1 cellular context compared by ENCODE assay signal in genomic region chr6:27684264-27685211, GRCh38.
TF ChIP-seq lines count a peak whose summit lies in the region.

No MANE protein-coding gene starts in this region.

TF ChIP-seq in HepG2, 621 proteins besides CTCF, POLR2A, EP300 and RAD21 (continued from another document and continues in another):
- TF ChIP-seq ZBTB1 (CRISPR knock-in tag; IDR thresholded peaks at IDR 0.05; ENCODE audit: borderline replicate concordance): no peak
- TF ChIP-seq NR1H2 (CRISPR knock-in tag; IDR thresholded peaks at IDR 0.05; ENCODE audit: borderline replicate concordance, low read depth): no peak
- TF ChIP-seq LCORL (IDR thresholded peaks at IDR 0.05): no peak
- peak; percentile 37; the same call in 1 of the 2 replicates for TF ChIP-seq LCORL (CRISPR knock-in tag; IDR thresholded peaks at IDR 0.05)
- TF ChIP-seq ZNF280B (CRISPR knock-in tag; IDR thresholded peaks at IDR 0.05; ENCODE audit: borderline replicate concordance): no peak
- no peak for TF ChIP-seq ZNF234 (CRISPR knock-in tag; conservative IDR thresholded peaks at IDR 0.05)
- peak; percentile 54; the same call in 1 of the 2 replicates for TF ChIP-seq ZBED4 (CRISPR knock-in tag; IDR thresholded peaks at IDR 0.05; ENCODE audit: borderline replicate concordance)
- TF ChIP-seq HOXA9 (CRISPR knock-in tag; IDR thresholded peaks at IDR 0.05; ENCODE audit: borderline replicate concordance): no peak; the same call in 1 of the 2 replicates
- TF ChIP-seq HDAC1 (CRISPR knock-in tag; IDR thresholded peaks at IDR 0.05): peak; percentile 51
- no peak for TF ChIP-seq IRX3 (CRISPR knock-in tag; IDR thresholded peaks at IDR 0.05; ENCODE audit: borderline replicate concordance, low read depth)
- no peak for TF ChIP-seq SATB2 (CRISPR knock-in tag; IDR thresholded peaks at IDR 0.05)
- TF ChIP-seq POLR2AphosphoS5 (IDR thresholded peaks at IDR 0.05; ENCODE audit: low read depth, low read length): no peak
- no peak; the same call in 1 of the 2 replicates for TF ChIP-seq EHMT2 (IDR thresholded peaks at IDR 0.05; ENCODE audit: borderline replicate concordance, low read depth, low read length)
- TF ChIP-seq ZNF841 (CRISPR knock-in tag; IDR thresholded peaks at IDR 0.05; ENCODE audit: borderline replicate concordance): no peak
- no peak for TF ChIP-seq DZIP1 (CRISPR knock-in tag; IDR thresholded peaks at IDR 0.05)
- TF ChIP-seq ZNF12 (CRISPR knock-in tag; IDR thresholded peaks at IDR 0.05): no peak
- TF ChIP-seq ZFP82 (CRISPR knock-in tag; IDR thresholded peaks at IDR 0.05; ENCODE audit: borderline replicate concordance): peak; percentile 19; the same call in 1 of the 2 replicates
- TF ChIP-seq, protein P1, sequence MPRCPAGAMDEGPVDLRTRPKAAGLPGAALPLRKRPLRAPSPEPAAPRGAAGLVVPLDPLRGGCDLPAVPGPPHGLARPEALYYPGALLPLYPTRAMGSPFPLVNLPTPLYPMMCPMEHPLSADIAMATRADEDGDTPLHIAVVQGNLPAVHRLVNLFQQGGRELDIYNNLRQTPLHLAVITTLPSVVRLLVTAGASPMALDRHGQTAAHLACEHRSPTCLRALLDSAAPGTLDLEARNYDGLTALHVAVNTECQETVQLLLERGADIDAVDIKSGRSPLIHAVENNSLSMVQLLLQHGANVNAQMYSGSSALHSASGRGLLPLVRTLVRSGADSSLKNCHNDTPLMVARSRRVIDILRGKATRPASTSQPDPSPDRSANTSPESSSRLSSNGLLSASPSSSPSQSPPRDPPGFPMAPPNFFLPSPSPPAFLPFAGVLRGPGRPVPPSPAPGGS (CRISPR knock-in tag; IDR thresholded peaks at IDR 0.05): no peak
- TF ChIP-seq GTF2F1 (IDR thresholded peaks at IDR 0.05; ENCODE audit: low read length): no peak
- TF ChIP-seq GLI4 (CRISPR knock-in tag; IDR thresholded peaks at IDR 0.05; ENCODE audit: borderline replicate concordance): no peak
- no peak for TF ChIP-seq DPF2 (CRISPR knock-in tag; IDR thresholded peaks at IDR 0.05; ENCODE audit: borderline replicate concordance, low read depth)
- TF ChIP-seq, protein P2, sequence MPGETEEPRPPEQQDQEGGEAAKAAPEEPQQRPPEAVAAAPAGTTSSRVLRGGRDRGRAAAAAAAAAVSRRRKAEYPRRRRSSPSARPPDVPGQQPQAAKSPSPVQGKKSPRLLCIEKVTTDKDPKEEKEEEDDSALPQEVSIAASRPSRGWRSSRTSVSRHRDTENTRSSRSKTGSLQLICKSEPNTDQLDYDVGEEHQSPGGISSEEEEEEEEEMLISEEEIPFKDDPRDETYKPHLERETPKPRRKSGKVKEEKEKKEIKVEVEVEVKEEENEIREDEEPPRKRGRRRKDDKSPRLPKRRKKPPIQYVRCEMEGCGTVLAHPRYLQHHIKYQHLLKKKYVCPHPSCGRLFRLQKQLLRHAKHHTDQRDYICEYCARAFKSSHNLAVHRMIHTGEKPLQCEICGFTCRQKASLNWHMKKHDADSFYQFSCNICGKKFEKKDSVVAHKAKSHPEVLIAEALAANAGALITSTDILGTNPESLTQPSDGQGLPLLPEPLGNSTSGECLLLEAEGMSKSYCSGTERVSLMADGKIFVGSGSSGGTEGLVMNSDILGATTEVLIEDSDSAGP (CRISPR knock-in tag; IDR thresholded peaks at IDR 0.05; ENCODE audit: borderline replicate concordance): no peak
- TF ChIP-seq PLRG1 (conservative IDR thresholded peaks at IDR 0.05): no peak
- no peak for TF ChIP-seq XRCC5 (optimal IDR thresholded peaks at IDR 0.05; ENCODE audit: low read length)
- no peak for TF ChIP-seq GABPA (IDR thresholded peaks at IDR 0.05; ENCODE audit: low read depth, low read length)
- peak; percentile 53; the same call in 1 of the 2 replicates for TF ChIP-seq GABPA (CRISPR knock-in tag; IDR thresholded peaks at IDR 0.05; ENCODE audit: low read depth)
- no peak for TF ChIP-seq ZNF839 (CRISPR knock-in tag; IDR thresholded peaks at IDR 0.05; ENCODE audit: borderline replicate concordance)
- TF ChIP-seq SALL1 (CRISPR knock-in tag; IDR thresholded peaks at IDR 0.05): no peak; the same call in 1 of the 2 replicates
- TF ChIP-seq MAX (IDR thresholded peaks at IDR 0.05): peak; percentile 29; the same call in 1 of the 2 replicates
- 0 out of 2 replicates have a peak, but pooled peaks have one; percentile 33 for TF ChIP-seq RFX3 (CRISPR knock-in tag; IDR thresholded peaks at IDR 0.05)
- TF ChIP-seq USF2 (IDR thresholded peaks at IDR 0.05; ENCODE audit: low read depth, low read length): no peak
- no peak for TF ChIP-seq USF2 (CRISPR knock-in tag; IDR thresholded peaks at IDR 0.05; ENCODE audit: borderline replicate concordance)
- TF ChIP-seq DNMT1 (CRISPR knock-in tag; IDR thresholded peaks at IDR 0.05): no peak
- no peak for TF ChIP-seq ZUFSP (CRISPR knock-in tag; IDR thresholded peaks at IDR 0.05; ENCODE audit: borderline replicate concordance)
- TF ChIP-seq NFE2L2 (IDR thresholded peaks at IDR 0.05; ENCODE audit: low read length): no peak
- TF ChIP-seq ZNF776 (CRISPR knock-in tag; IDR thresholded peaks at IDR 0.05): no peak
- TF ChIP-seq REST (IDR thresholded peaks at IDR 0.05; ENCODE audit: borderline replicate concordance in 1 of 2, low read depth in 1 of 2, low read length in 2 of 2): no peak
- no peak for TF ChIP-seq SIX4 (CRISPR knock-in tag; IDR thresholded peaks at IDR 0.05)
